In the genomic region with DNA sequence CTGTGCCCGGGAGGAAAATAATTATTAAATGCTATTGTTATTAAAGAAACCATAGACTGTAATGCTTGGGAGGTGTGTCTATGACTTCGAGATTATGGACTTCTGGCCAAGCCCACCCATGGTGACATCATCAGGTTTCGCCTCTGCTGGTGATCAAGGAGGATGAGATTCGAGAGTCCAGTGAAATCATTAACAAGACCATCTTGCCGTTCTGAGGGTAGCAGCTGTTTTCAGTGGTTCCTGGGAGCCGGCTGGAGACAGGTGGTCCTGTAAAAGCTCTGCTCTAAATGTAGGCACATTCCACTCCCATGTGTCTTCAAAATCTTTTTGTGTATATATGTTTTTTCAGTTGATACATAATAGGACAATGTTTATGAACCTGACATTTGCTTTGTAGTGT, we compare ENCODE assay signal across 19 cellular contexts. TPM values are rescaled to one million over a fixed set of nuclear protein-coding genes. Genes with fewer than 3 reads are reported as not detected.
"Had no signal": no experiment of that assay in that cellular context is flagged by ENCODE, and none has a peak within 500 bp of the region (broad histone marks: within the 10 kb centered on the region; RNA-seq: fewer than 3 reads in every experiment).

No MANE protein-coding gene starts in this region.

RNA-seq across cellular contexts. Expression of gene SSX3, which starts 2.8 kb away (rescaled TPM):
- total RNA-seq: activated B cell treated with CpG ODN at 0.5 μM for 24 hours; activated CD4-positive, alpha-beta memory T cell treated with anti-CD3 and anti-CD28 coated beads for 36 hours; activated CD4-positive, alpha-beta T cell treated with anti-CD3 and anti-CD28 coated beads, Interleukin-2, amount 10 ng/mL, durations not matched to agents 24 days and 14 days; activated CD8-positive, alpha-beta memory T cell treated with anti-CD3 and anti-CD28 coated beads for 36 hours; activated CD8-positive, alpha-beta T cell treated with anti-CD3 and anti-CD28 coated beads for 36 hours; activated naive CD4-positive, alpha-beta T cell treated with anti-CD3 and anti-CD28 coated beads for 36 hours; activated naive CD4-positive, alpha-beta T cell treated with anti-CD3 and anti-CD28 coated beads, Interleukin-2, amount 50 U/mL, for 72 hours; activated naive CD8-positive, alpha-beta T cell treated with anti-CD3 and anti-CD28 coated beads for 36 hours; activated T-cell treated with anti-CD3 and anti-CD28 coated beads, Interleukin-2, amount 50 U/mL, for 4 hours; activated T-cell treated with anti-CD3 and anti-CD28 coated beads, Interleukin-2, amount 50 U/mL, for 72 hours; activated T-helper 1 cell treated with anti-CD3 and anti-CD28 coated beads, Interleukin-12 subunit alpha, Interleukin-12 subunit beta, Interleukin-2, Interleukin-4 antibody, amounts not matched to agents 30 ng/mL and 10 ng/mL and 1 ng/mL, durations not matched to agents 14 hours and 24 hours and 36 hours; activated T-helper 17 cell treated with anti-CD3 and anti-CD28 coated beads, Interleukin-2, amount 50 U/mL, for 72 hours; adrenal gland; aorta; astrocyte; body of pancreas; breast epithelium; cardiac septum; cerebellum had no signal
- polyA plus RNA-seq: adrenal gland, aorta had no signal

RNA-seq across cellular contexts. Expression of gene SSX4, which starts 24.1 kb away (rescaled TPM):
- total RNA-seq: activated B cell treated with CpG ODN at 0.5 μM for 24 hours; activated CD4-positive, alpha-beta memory T cell treated with anti-CD3 and anti-CD28 coated beads for 36 hours; activated CD4-positive, alpha-beta T cell treated with anti-CD3 and anti-CD28 coated beads, Interleukin-2, amount 10 ng/mL, durations not matched to agents 24 days and 14 days; activated CD8-positive, alpha-beta memory T cell treated with anti-CD3 and anti-CD28 coated beads for 36 hours; activated CD8-positive, alpha-beta T cell treated with anti-CD3 and anti-CD28 coated beads for 36 hours; activated naive CD4-positive, alpha-beta T cell treated with anti-CD3 and anti-CD28 coated beads for 36 hours; activated naive CD4-positive, alpha-beta T cell treated with anti-CD3 and anti-CD28 coated beads, Interleukin-2, amount 50 U/mL, for 72 hours; activated naive CD8-positive, alpha-beta T cell treated with anti-CD3 and anti-CD28 coated beads for 36 hours; activated T-cell treated with anti-CD3 and anti-CD28 coated beads, Interleukin-2, amount 50 U/mL, for 4 hours; activated T-cell treated with anti-CD3 and anti-CD28 coated beads, Interleukin-2, amount 50 U/mL, for 72 hours; activated T-helper 1 cell treated with anti-CD3 and anti-CD28 coated beads, Interleukin-12 subunit alpha, Interleukin-12 subunit beta, Interleukin-2, Interleukin-4 antibody, amounts not matched to agents 30 ng/mL and 10 ng/mL and 1 ng/mL, durations not matched to agents 14 hours and 24 hours and 36 hours; activated T-helper 17 cell treated with anti-CD3 and anti-CD28 coated beads, Interleukin-2, amount 50 U/mL, for 72 hours; adrenal gland; aorta; astrocyte; body of pancreas; breast epithelium; cardiac septum; cerebellum had no signal
- polyA plus RNA-seq: adrenal gland, aorta had no signal

RNA-seq across cellular contexts. Expression of gene SSX4B, which starts 52.5 kb away (rescaled TPM):
- total RNA-seq: activated B cell treated with CpG ODN at 0.5 μM for 24 hours; activated CD4-positive, alpha-beta memory T cell treated with anti-CD3 and anti-CD28 coated beads for 36 hours; activated CD4-positive, alpha-beta T cell treated with anti-CD3 and anti-CD28 coated beads, Interleukin-2, amount 10 ng/mL, durations not matched to agents 24 days and 14 days; activated CD8-positive, alpha-beta memory T cell treated with anti-CD3 and anti-CD28 coated beads for 36 hours; activated CD8-positive, alpha-beta T cell treated with anti-CD3 and anti-CD28 coated beads for 36 hours; activated naive CD4-positive, alpha-beta T cell treated with anti-CD3 and anti-CD28 coated beads for 36 hours; activated naive CD4-positive, alpha-beta T cell treated with anti-CD3 and anti-CD28 coated beads, Interleukin-2, amount 50 U/mL, for 72 hours; activated naive CD8-positive, alpha-beta T cell treated with anti-CD3 and anti-CD28 coated beads for 36 hours; activated T-cell treated with anti-CD3 and anti-CD28 coated beads, Interleukin-2, amount 50 U/mL, for 4 hours; activated T-cell treated with anti-CD3 and anti-CD28 coated beads, Interleukin-2, amount 50 U/mL, for 72 hours; activated T-helper 1 cell treated with anti-CD3 and anti-CD28 coated beads, Interleukin-12 subunit alpha, Interleukin-12 subunit beta, Interleukin-2, Interleukin-4 antibody, amounts not matched to agents 30 ng/mL and 10 ng/mL and 1 ng/mL, durations not matched to agents 14 hours and 24 hours and 36 hours; activated T-helper 17 cell treated with anti-CD3 and anti-CD28 coated beads, Interleukin-2, amount 50 U/mL, for 72 hours; adrenal gland; aorta; astrocyte; body of pancreas; breast epithelium; cardiac septum; cerebellum had no signal
- polyA plus RNA-seq: adrenal gland, aorta had no signal
